Comparison of ENCODE assay signal across 1 cellular context in the genomic region with DNA sequence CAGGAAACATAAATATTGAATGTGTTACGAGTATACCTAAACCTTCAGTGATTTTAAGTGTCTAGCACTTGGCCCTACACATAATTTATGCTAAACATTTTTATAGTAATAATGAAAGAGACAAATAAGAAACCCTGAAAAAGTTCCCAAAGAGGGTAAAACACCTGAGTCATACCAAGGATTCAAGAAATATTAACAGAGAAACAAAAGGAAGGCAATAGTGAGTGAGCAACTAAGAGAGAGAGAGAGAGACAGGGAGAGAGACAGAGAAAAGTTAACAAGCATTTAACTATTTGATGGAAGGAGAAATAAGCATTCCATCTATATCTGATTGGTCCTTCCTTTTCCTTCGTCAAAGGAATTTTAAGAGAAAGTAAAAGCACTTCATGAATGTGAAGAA.
TF ChIP-seq lines count a peak whose summit lies in the region.

No MANE protein-coding gene starts in this region.

TF ChIP-seq in A549, 52 proteins besides CTCF, POLR2A, EP300 and RAD21 (continued from another document):
- TF ChIP-seq, protein P1, sequence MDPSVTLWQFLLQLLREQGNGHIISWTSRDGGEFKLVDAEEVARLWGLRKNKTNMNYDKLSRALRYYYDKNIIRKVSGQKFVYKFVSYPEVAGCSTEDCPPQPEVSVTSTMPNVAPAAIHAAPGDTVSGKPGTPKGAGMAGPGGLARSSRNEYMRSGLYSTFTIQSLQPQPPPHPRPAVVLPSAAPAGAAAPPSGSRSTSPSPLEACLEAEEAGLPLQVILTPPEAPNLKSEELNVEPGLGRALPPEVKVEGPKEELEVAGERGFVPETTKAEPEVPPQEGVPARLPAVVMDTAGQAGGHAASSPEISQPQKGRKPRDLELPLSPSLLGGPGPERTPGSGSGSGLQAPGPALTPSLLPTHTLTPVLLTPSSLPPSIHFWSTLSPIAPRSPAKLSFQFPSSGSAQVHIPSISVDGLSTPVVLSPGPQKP (IDR thresholded peaks at IDR 0.05; ENCODE audit: low read depth, low read length), result no peak
- TF ChIP-seq, protein P2, sequence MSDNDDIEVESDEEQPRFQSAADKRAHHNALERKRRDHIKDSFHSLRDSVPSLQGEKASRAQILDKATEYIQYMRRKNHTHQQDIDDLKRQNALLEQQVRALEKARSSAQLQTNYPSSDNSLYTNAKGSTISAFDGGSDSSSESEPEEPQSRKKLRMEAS (IDR thresholded peaks at IDR 0.05), result no peak
